Comparison of ENCODE assay signal across 8 cellular contexts in genomic region chr10:101569465-101569837, GRCh38. TPM values are rescaled to one million over a fixed set of nuclear protein-coding genes. Genes with fewer than 3 reads are reported as not detected.
DNase-seq lines count a peak whose midpoint lies in the region; ATAC-seq lines count a peak whose summit lies in the region.

No MANE protein-coding gene starts in this region.

- no peak for DNase-seq in activated T-cell treated with anti-CD3 and anti-CD28 coated beads, Interleukin-2, amount 50 U/mL, for 4 hours
- DNase-seq in activated T-cell treated with anti-CD3 and anti-CD28 coated beads for 4 hours (no peak), immature natural killer cell (no peak), NCI-H1105 (lab: John Stamatoyannopoulos, UW) (no peak), NCI-H524 treated with DMSO at 0.1 percent for 48 hours (lab: John Stamatoyannopoulos, UW) (no peak)
- no peak for DNase-seq in activated CD4-positive, alpha-beta T cell treated with anti-CD3 and anti-CD28 coated beads, Interleukin-2, amount 50 U/mL, for 1 hour

- peaks cover 49 to 55% of the 10 kb centered on the region in 2 donors for H3K27me3 ChIP-seq in stomach smooth muscle (ENCODE audit: control insufficient read depth in 1 of 2, insufficient read depth in 2 of 2, low read length in 2 of 2)

- peaks cover 5 to 10% of the 10 kb centered on the region in 2 donors for H3K9me3 ChIP-seq in stomach smooth muscle (ENCODE audit: control insufficient read depth in 2 of 2, low read length in 2 of 2)

- peaks cover 50% of the 10 kb centered on the region for H3K27me3 Mint-ChIP-seq in activated T-cell treated with anti-CD3 and anti-CD28 coated beads, Interleukin-2, amount 50 U/mL, for 4 hours (ENCODE audit: low read depth)
- H3K27me3 Mint-ChIP-seq in activated T-helper 17 cell treated with anti-CD3 and anti-CD28 coated beads, Interleukin-2, amount 50 U/mL, for 72 hours: peaks cover 39% of the 10 kb centered on the region
- peaks cover 12 to 27% (median 15%) of the 10 kb centered on the region in 3 donors for H3K27me3 Mint-ChIP-seq in immature natural killer cell (ENCODE audit: low read depth in 3 of 3)

- H3K9ac ChIP-seq in stomach smooth muscle (ENCODE audit: low read length in 2 of 2): no peak overlapping the region

- H3K36me3 ChIP-seq in stomach smooth muscle (ENCODE audit: control insufficient read depth in 2 of 2, insufficient read depth in 2 of 2, low read length in 2 of 2): no peaks in the 10 kb centered on the region

- peak overlapping the region; percentile 70 for H3K4me3 Mint-ChIP-seq in activated T-cell treated with anti-CD3 and anti-CD28 coated beads, Interleukin-2, amount 50 U/mL, for 4 hours
- peak overlapping the region; percentile 66 for H3K4me3 Mint-ChIP-seq in activated T-helper 17 cell treated with anti-CD3 and anti-CD28 coated beads, Interleukin-2, amount 50 U/mL, for 72 hours
- H3K4me3 Mint-ChIP-seq in immature natural killer cell: peak overlapping the region; percentile 33 to 75 (median 54)

- peaks cover 18% of the 10 kb centered on the region for H3K4me1 ChIP-seq in stomach smooth muscle (ENCODE audit: control insufficient read depth, insufficient read depth, low read length)

- H3K4me1 Mint-ChIP-seq in activated T-cell treated with anti-CD3 and anti-CD28 coated beads, Interleukin-2, amount 50 U/mL, for 4 hours (ENCODE audit: low read depth): peaks cover 9% of the 10 kb centered on the region
- peaks cover 6% of the 10 kb centered on the region for H3K4me1 Mint-ChIP-seq in activated T-helper 17 cell treated with anti-CD3 and anti-CD28 coated beads, Interleukin-2, amount 50 U/mL, for 72 hours
- H3K4me1 Mint-ChIP-seq in immature natural killer cell: peaks cover 9 to 12% of the 10 kb centered on the region in 2 donors

- ATAC-seq in activated T-cell treated with anti-CD3 and anti-CD28 coated beads, Interleukin-2, amount 50 U/mL, for 4 hours: no peak
- no peak for ATAC-seq in activated T-helper 17 cell treated with anti-CD3 and anti-CD28 coated beads, Interleukin-2, amount 50 U/mL, for 72 hours (replicated peaks)

- peaks cover 3% of the 10 kb centered on the region for H3K9me3 Mint-ChIP-seq in activated T-cell treated with anti-CD3 and anti-CD28 coated beads, Interleukin-2, amount 50 U/mL, for 4 hours
- no peaks in the 10 kb centered on the region for H3K9me3 Mint-ChIP-seq in activated T-helper 17 cell treated with anti-CD3 and anti-CD28 coated beads, Interleukin-2, amount 50 U/mL, for 72 hours
- no peaks in the 10 kb centered on the region for H3K9me3 Mint-ChIP-seq in immature natural killer cell

- no peak overlapping the region for H3K27ac Mint-ChIP-seq in activated T-helper 17 cell treated with anti-CD3 and anti-CD28 coated beads, Interleukin-2, amount 50 U/mL, for 72 hours
- H3K27ac Mint-ChIP-seq in immature natural killer cell: no peak overlapping the region

- H3K4me3 ChIP-seq in stomach smooth muscle (ENCODE audit: low read length in 2 of 2): peak overlapping the region; percentile 66 to 74

- H3K36me3 Mint-ChIP-seq in activated T-cell treated with anti-CD3 and anti-CD28 coated beads, Interleukin-2, amount 50 U/mL, for 4 hours (ENCODE audit: insufficient read depth): no peaks in the 10 kb centered on the region
- no peaks in the 10 kb centered on the region for H3K36me3 Mint-ChIP-seq in activated T-helper 17 cell treated with anti-CD3 and anti-CD28 coated beads, Interleukin-2, amount 50 U/mL, for 72 hours (ENCODE audit: low read depth)
- H3K36me3 Mint-ChIP-seq in immature natural killer cell: peaks cover 0 to 3% (median 0%) of the 10 kb centered on the region in 3 donors

- H3K27ac ChIP-seq in stomach smooth muscle (ENCODE audit: low read length): no peak overlapping the region

RNA-seq across cellular contexts. Expression of gene POLL, which starts 18.6 kb away (rescaled TPM):
- 10 to 100 TPM; 23.3 to 25.3 (median 24.4) TPM for total RNA-seq in activated T-cell treated with anti-CD3 and anti-CD28 coated beads, Interleukin-2, amount 50 U/mL, for 4 hours
- 10 to 100 TPM; 26.3 to 46.8 TPM for total RNA-seq in activated T-helper 17 cell treated with anti-CD3 and anti-CD28 coated beads, Interleukin-2, amount 50 U/mL, for 72 hours
- polyA plus RNA-seq in immature natural killer cell: 10 to 100 TPM; 11.7 to 15.5 (median 12.2) TPM

RNA-seq across cellular contexts. Expression of gene DPCD, which starts 18.7 kb away (rescaled TPM):
- total RNA-seq in activated T-cell treated with anti-CD3 and anti-CD28 coated beads, Interleukin-2, amount 50 U/mL, for 4 hours: 10 to 100 TPM in 1 of 3 donors, 1 to 10 TPM in 2; 8.5 to 12.2 (median 9.7) TPM
- 10 to 100 TPM; 10.6 to 19.2 TPM for total RNA-seq in activated T-helper 17 cell treated with anti-CD3 and anti-CD28 coated beads, Interleukin-2, amount 50 U/mL, for 72 hours
- 1 to 10 TPM in 2 of 3 donors, not detected in 1; 2.1 to 2.8 TPM for polyA plus RNA-seq in immature natural killer cell
